Comparison of ENCODE assay signal across 1 cellular context in genomic region chr17:30597776-30598288, GRCh38.
TF ChIP-seq lines count a peak whose summit lies in the region.

No MANE protein-coding gene starts in this region.

TF ChIP-seq in HepG2, 621 proteins besides CTCF, POLR2A, EP300 and RAD21 (continued from another document):
- TF ChIP-seq, protein P1, sequence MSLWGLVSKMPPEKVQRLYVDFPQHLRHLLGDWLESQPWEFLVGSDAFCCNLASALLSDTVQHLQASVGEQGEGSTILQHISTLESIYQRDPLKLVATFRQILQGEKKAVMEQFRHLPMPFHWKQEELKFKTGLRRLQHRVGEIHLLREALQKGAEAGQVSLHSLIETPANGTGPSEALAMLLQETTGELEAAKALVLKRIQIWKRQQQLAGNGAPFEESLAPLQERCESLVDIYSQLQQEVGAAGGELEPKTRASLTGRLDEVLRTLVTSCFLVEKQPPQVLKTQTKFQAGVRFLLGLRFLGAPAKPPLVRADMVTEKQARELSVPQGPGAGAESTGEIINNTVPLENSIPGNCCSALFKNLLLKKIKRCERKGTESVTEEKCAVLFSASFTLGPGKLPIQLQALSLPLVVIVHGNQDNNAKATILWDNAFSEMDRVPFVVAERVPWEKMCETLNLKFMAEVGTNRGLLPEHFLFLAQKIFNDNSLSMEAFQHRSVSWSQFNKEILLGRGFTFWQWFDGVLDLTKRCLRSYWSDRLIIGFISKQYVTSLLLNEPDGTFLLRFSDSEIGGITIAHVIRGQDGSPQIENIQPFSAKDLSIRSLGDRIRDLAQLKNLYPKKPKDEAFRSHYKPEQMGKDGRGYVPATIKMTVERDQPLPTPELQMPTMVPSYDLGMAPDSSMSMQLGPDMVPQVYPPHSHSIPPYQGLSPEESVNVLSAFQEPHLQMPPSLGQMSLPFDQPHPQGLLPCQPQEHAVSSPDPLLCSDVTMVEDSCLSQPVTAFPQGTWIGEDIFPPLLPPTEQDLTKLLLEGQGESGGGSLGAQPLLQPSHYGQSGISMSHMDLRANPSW (CRISPR knock-in tag; IDR thresholded peaks at IDR 0.05; ENCODE audit: borderline replicate concordance), result no peak
- no peak for TF ChIP-seq ZNF550 (CRISPR knock-in tag; IDR thresholded peaks at IDR 0.05; ENCODE audit: borderline replicate concordance)
- peak; percentile 31; the same call in 1 of the 2 replicates for TF ChIP-seq GATAD2A (CRISPR knock-in tag; IDR thresholded peaks at IDR 0.05)
- no peak for TF ChIP-seq NFATC3 (CRISPR knock-in tag; IDR thresholded peaks at IDR 0.05)
- no peak for TF ChIP-seq RFX3 (CRISPR knock-in tag; IDR thresholded peaks at IDR 0.05)
- TF ChIP-seq SOX13 (IDR thresholded peaks at IDR 0.05), result no peak
- peak in 1 of 2 experiments; percentile 5; a peak in 1 of 4 replicates for TF ChIP-seq SOX13 (CRISPR knock-in tag; conservative IDR thresholded peaks at IDR 0.05 in 1 of 2, IDR thresholded peaks at IDR 0.05 in 1 of 2)
- TF ChIP-seq RXRB (CRISPR knock-in tag; IDR thresholded peaks at IDR 0.05; ENCODE audit: borderline replicate concordance), result peak; percentile 48; the same call in 1 of the 2 replicates
- no peak for TF ChIP-seq MIER2 (CRISPR knock-in tag; IDR thresholded peaks at IDR 0.05)
- peak; percentile 13; the same call in 1 of the 2 replicates for TF ChIP-seq HNF4A (CRISPR knock-in tag; IDR thresholded peaks at IDR 0.05)
- no peak for TF ChIP-seq PAF1 (CRISPR knock-in tag; IDR thresholded peaks at IDR 0.05)
- peak; percentile 66 for TF ChIP-seq MED1 (CRISPR knock-in tag; IDR thresholded peaks at IDR 0.05)
- no peak for TF ChIP-seq TEF (CRISPR knock-in tag; IDR thresholded peaks at IDR 0.05)
- TF ChIP-seq ARID5B (CRISPR knock-in tag; IDR thresholded peaks at IDR 0.05), result peak; percentile 22; the same call in 1 of the 2 replicates
- no peak for TF ChIP-seq POLR2G (IDR thresholded peaks at IDR 0.05; ENCODE audit: low read depth, low read length)
- TF ChIP-seq ZNF530 (CRISPR knock-in tag; IDR thresholded peaks at IDR 0.05; ENCODE audit: low read depth), result no peak
- TF ChIP-seq ZNF207 (IDR thresholded peaks at IDR 0.05; ENCODE audit: borderline replicate concordance), result no peak
- TF ChIP-seq THRA (CRISPR knock-in tag; IDR thresholded peaks at IDR 0.05; ENCODE audit: borderline replicate concordance), result 0 out of 2 replicates have a peak, but pooled peaks have one; percentile 26
- no peak for TF ChIP-seq GABPA (IDR thresholded peaks at IDR 0.05; ENCODE audit: low read depth, low read length)
- no peak for TF ChIP-seq GABPA (CRISPR knock-in tag; IDR thresholded peaks at IDR 0.05; ENCODE audit: low read depth)
- no peak for TF ChIP-seq SIN3A (IDR thresholded peaks at IDR 0.05; ENCODE audit: borderline replicate concordance, low read depth, low read length)
